Comparison of ENCODE assay signal across 14 cellular contexts in the genomic region with DNA sequence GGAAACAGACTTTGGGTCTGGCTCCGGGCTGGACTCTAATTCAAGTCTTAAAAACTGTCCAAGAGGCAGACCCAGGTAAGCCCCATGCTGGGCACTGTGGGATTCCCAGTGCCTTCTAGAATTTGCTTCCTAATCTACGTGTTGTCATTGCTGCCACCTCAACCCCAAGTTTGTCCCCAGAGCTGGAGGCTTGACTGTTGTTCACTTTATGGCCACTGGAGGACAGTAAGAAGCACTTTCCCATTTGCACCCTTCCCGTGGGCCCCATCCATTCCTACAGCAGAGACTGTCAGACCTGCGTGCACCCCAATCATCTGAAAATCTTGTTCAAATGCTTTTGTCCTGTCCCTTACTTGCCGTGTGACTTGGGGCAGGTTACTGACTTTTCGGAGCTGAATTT. TPM values are rescaled to one million over a fixed set of nuclear protein-coding genes. Genes with fewer than 3 reads are reported as not detected.
DNase-seq lines count a peak whose midpoint lies in the region; ATAC-seq and TF ChIP-seq lines count a peak whose summit lies in the region.
"Had no signal": no experiment of that assay in that cellular context is flagged by ENCODE, and none has a peak within 500 bp of the region (broad histone marks: within the 10 kb centered on the region; RNA-seq: fewer than 3 reads in every experiment).

No MANE protein-coding gene starts in this region.

- no peaks in the 10 kb centered on the region for H3K27me3 ChIP-seq in GM06990 (replicated peaks; ENCODE audit: control insufficient read depth, insufficient read depth, low read length)
- H3K27me3 ChIP-seq in adrenal gland: no peaks in the 10 kb centered on the region
- no peaks in the 10 kb centered on the region for H3K27me3 ChIP-seq in liver (ENCODE audit: control insufficient read depth in 4 of 4, insufficient read depth in 4 of 4, low read length in 3 of 4)
- H3K27me3 ChIP-seq: sigmoid colon had no signal

- POLR2A ChIA-PET in HEK293T (lab: Yijun Ruan, JAX): no interaction called here

- TF ChIP-seq POLR2A in adrenal gland (IDR thresholded peaks at IDR 0.05): no peak

- H3K27ac ChIP-seq in adrenal gland (no peak overlapping the region), liver (ENCODE audit: low read depth in 1 of 2, low read length in 2 of 2) (no peak overlapping the region)
- H3K27ac ChIP-seq: lower lobe of right lung, sigmoid colon had no signal

- peaks cover 3% of the 10 kb centered on the region for H3K27me3 Mint-ChIP-seq in mesothelial cell of epicardium (ENCODE audit: low read depth)

- H3K9ac ChIP-seq in liver (ENCODE audit: low read depth in 1 of 2, low read length in 2 of 2): no peak overlapping the region

- no peak overlapping the region for H3K27ac Mint-ChIP-seq in mesothelial cell of epicardium
- H3K27ac Mint-ChIP-seq: IgD-negative memory B cell had no signal

- ATAC-seq in HG03097 (IDR thresholded peaks at IDR 0.05; ENCODE audit: low FRiP score, unreplicated experiment): no peak
- ATAC-seq: lower lobe of right lung had no signal

- intact Hi-C loops in adrenal gland (cut with DNase I): no loop called here

- 65 to 81% (median 79%) methylated on average over 2 to 6 of the region's 6 CpGs for WGBS in adrenal gland, 4 donors
- WGBS in liver: 67% methylated on average over 6 of the region's 6 CpGs

- H3K4me3 ChIP-seq in GM06990 (replicated peaks; ENCODE audit: low read depth, low read length): no peak overlapping the region
- no peak overlapping the region for H3K4me3 ChIP-seq in adrenal gland
- H3K4me3 ChIP-seq in liver (ENCODE audit: low read depth in 1 of 3, low read length in 3 of 3): no peak overlapping the region
- H3K4me3 ChIP-seq: lower lobe of right lung, sigmoid colon had no signal

- TF ChIP-seq CTCF in GM06990 (IDR thresholded peaks at IDR 0.05; ENCODE audit: insufficient read depth, low read length, poor library complexity, severe bottlenecking) (peak; percentile 67), adrenal gland (IDR thresholded peaks at IDR 0.05) (peak in 5 of 6 experiments; percentile 9 to 39 (median 26)), liver (IDR thresholded peaks at IDR 0.05; ENCODE audit: low read depth, low read length, missing input control) (peak; percentile 13), mesothelial cell of epicardium (IDR thresholded peaks at IDR 0.05; ENCODE audit: unreplicated experiment) (no peak)

- H3K4me1 ChIP-seq in adrenal gland (replicated peaks in 1 of 2) (peaks cover 0 to 9% of the 10 kb centered on the region in 2 donors), liver (ENCODE audit: control insufficient read depth in 4 of 4, insufficient read depth in 4 of 4, low read length in 3 of 4) (no peaks in the 10 kb centered on the region)
- H3K4me1 ChIP-seq: lower lobe of right lung had no signal

- H3K36me3 ChIP-seq in GM06990 (ENCODE audit: control insufficient read depth, insufficient read depth, low read length) (no peaks in the 10 kb centered on the region), adrenal gland (replicated peaks in 1 of 2) (no peaks in the 10 kb centered on the region), liver (ENCODE audit: control insufficient read depth in 4 of 4, insufficient read depth in 3 of 4, low read depth in 1 of 4, low read length in 3 of 4) (no peaks in the 10 kb centered on the region)
- H3K36me3 ChIP-seq: lower lobe of right lung, sigmoid colon had no signal

- peaks cover 10% of the 10 kb centered on the region for H3K4me1 Mint-ChIP-seq in mesothelial cell of epicardium

- no peak for DNase-seq in GM06990 (ENCODE audit: extremely low read depth, insufficient read length)
- peak; percentile 53 for DNase-seq in HEK293T (ENCODE audit: extremely low spot score)
- no peak for DNase-seq in adrenal gland
- no peak for DNase-seq in mesothelial cell of epicardium (ENCODE audit: low spot score in 2 of 2, unreplicated experiment in 2 of 2)
- DNase-seq in NCI-H510A treated with DMSO at 0.1 percent for 48 hours (lab: John Stamatoyannopoulos, UW): no peak
- no peak for DNase-seq in NCI-H2196 (lab: John Stamatoyannopoulos, UW; ENCODE audit: unreplicated experiment)
- DNase-seq: activated CD8-positive, alpha-beta memory T cell treated with anti-CD3 and anti-CD28 coated beads, Interleukin-2, amount 50 U/mL, for 48 hours; anterior cingulate cortex; lower lobe of right lung; sigmoid colon; T-helper 1 cell had no signal

- H3K9me3 ChIP-seq in adrenal gland (replicated peaks in 1 of 3): no peaks in the 10 kb centered on the region
- no peaks in the 10 kb centered on the region for H3K9me3 ChIP-seq in liver (ENCODE audit: control insufficient read depth in 4 of 4, low read length in 3 of 4)
- H3K9me3 ChIP-seq: lower lobe of right lung, sigmoid colon had no signal

- peak in 1 of 2 donors; percentile 24 for TF ChIP-seq RAD21 in liver (IDR thresholded peaks at IDR 0.05)

- H3K36me3 Mint-ChIP-seq in mesothelial cell of epicardium: no peaks in the 10 kb centered on the region

- H3K9me3 Mint-ChIP-seq in mesothelial cell of epicardium: no peaks in the 10 kb centered on the region
- H3K9me3 Mint-ChIP-seq: IgD-negative memory B cell had no signal

- no peak overlapping the region for H3K4me3 Mint-ChIP-seq in mesothelial cell of epicardium
- H3K4me3 Mint-ChIP-seq: IgD-negative memory B cell had no signal

- CTCF ChIA-PET in HEK293T (lab: Yijun Ruan, JAX): interaction anchor here (0.6 kb wide), 1 partner anchor 144 kb away, joined by 5 read pairs; no protein-coding TSS in a partner anchor

TF ChIP-seq in HEK293T, 16 proteins besides CTCF, POLR2A, EP300 and RAD21:
- no peak for TF ChIP-seq TARDBP (IDR thresholded peaks at IDR 0.05)
- TF ChIP-seq ELF4 (IDR thresholded peaks at IDR 0.05): no peak
- TF ChIP-seq FOXM1 (IDR thresholded peaks at IDR 0.05; ENCODE audit: borderline replicate concordance): no peak
- no peak for TF ChIP-seq NFRKB (IDR thresholded peaks at IDR 0.05)
- TF ChIP-seq FOXK2 (IDR thresholded peaks at IDR 0.05): no peak
- no peak for TF ChIP-seq ZNF384 (IDR thresholded peaks at IDR 0.05)
- no peak for TF ChIP-seq L3MBTL2 (conservative IDR thresholded peaks at IDR 0.05)
- TF ChIP-seq SUZ12 (IDR thresholded peaks at IDR 0.05): no peak
- TF ChIP-seq BHLHE40 (IDR thresholded peaks at IDR 0.05; ENCODE audit: borderline replicate concordance): no peak
- TF ChIP-seq FOXA1 (IDR thresholded peaks at IDR 0.05): no peak
- TF ChIP-seq PKNOX1 (IDR thresholded peaks at IDR 0.05): no peak
- TF ChIP-seq CTBP1 (IDR thresholded peaks at IDR 0.05; ENCODE audit: borderline replicate concordance): no peak
- TF ChIP-seq HDGF (IDR thresholded peaks at IDR 0.05; ENCODE audit: borderline replicate concordance): no peak
- TF ChIP-seq ARNT (IDR thresholded peaks at IDR 0.05): no peak
- no peak for TF ChIP-seq SP1 (IDR thresholded peaks at IDR 0.05)
- TF ChIP-seq LEF1 (IDR thresholded peaks at IDR 0.05; ENCODE audit: borderline replicate concordance): no peak

TF ChIP-seq in liver, 16 proteins besides CTCF, POLR2A, EP300 and RAD21:
- TF ChIP-seq ATF3 (IDR thresholded peaks at IDR 0.05) (no peak), RXRA (IDR thresholded peaks at IDR 0.05) (no peak), HNF4A (conservative IDR thresholded peaks at IDR 0.05) (no peak), YY1 (IDR thresholded peaks at IDR 0.05) (no peak), NR2F2 (IDR thresholded peaks at IDR 0.05) (no peak), GABPA (IDR thresholded peaks at IDR 0.05 in 1 of 2, conservative IDR thresholded peaks at IDR 0.05 in 1 of 2) (no peak), HNF4G (IDR thresholded peaks at IDR 0.05) (no peak), FOXA2 (IDR thresholded peaks at IDR 0.05) (no peak), REST (IDR thresholded peaks at IDR 0.05) (no peak), EGR1 (IDR thresholded peaks at IDR 0.05; ENCODE audit: low read depth in 2 of 2) (no peak), SP1 (IDR thresholded peaks at IDR 0.05) (no peak), MAX (IDR thresholded peaks at IDR 0.05) (no peak), FOXA1 (IDR thresholded peaks at IDR 0.05) (no peak)
TF ChIP-seq in liver: peak in this region for 0.

RNA-seq across cellular contexts. Expression of gene VASH2, which starts 29.4 kb away (rescaled TPM):
- total RNA-seq in adrenal gland (under 1 TPM in 5 of 8 donors, not detected in 3; 0.25 to 0.72 (median 0.29) TPM), liver (under 1 TPM; 0.08 to 0.70 TPM), mesothelial cell of epicardium (39.1 to 43.8 TPM (median 43.6 TPM) in 3 replicates)
- polyA plus RNA-seq in adrenal gland (under 1 TPM; 0.16 to 0.33 (median 0.17) TPM), liver (under 1 TPM; 0.01 to 0.38 TPM)
- polyA plus RNA-seq: IgD-negative memory B cell had no signal

Comparison
In these comparisons a context has a peak if more than half of its experiments do, and no peak if none do; other contexts are left out.
1. RNA of gene VASH2, which starts 29.4 kb away (total RNA-seq): 39.1 to 43.8 TPM in mesothelial cell of epicardium; 0.08 to 0.70 TPM in liver and 0.25 to 0.72 TPM in adrenal gland; every median in the first group is over 10 times any median in the second.